In genomic region chr20:62488470-62488869, GRCh38 we compare ENCODE assay signal across 24 cellular contexts. TPM values are rescaled to one million over a fixed set of nuclear protein-coding genes. Genes with fewer than 3 reads are reported as not detected.
"Had no signal": no experiment of that assay in that cellular context is flagged by ENCODE, and none has a peak within 500 bp of the region (broad histone marks: within the 10 kb centered on the region; RNA-seq: fewer than 3 reads in every experiment).

No MANE protein-coding gene starts in this region.

- H3K4me3 ChIP-seq: colonic mucosa, esophagus squamous epithelium, lower lobe of right lung, mucosa of descending colon, prostate gland, skin epidermis, suprapubic skin, transverse colon, vagina had no signal

- H3K4me1 ChIP-seq: colonic mucosa, prostate gland, transverse colon had no signal

- ATAC-seq: lower lobe of right lung; mucosa of descending colon; right cardiac atrium; stimulated activated naive CD8-positive, alpha-beta T cell treated with anti-CD3 and anti-CD28 coated beads, Interleukin-15, amount 100 ng/mL, for 72 hours had no signal

- H3K27ac Mint-ChIP-seq: dendritic cell treated with granulocyte-macrophage colony-stimulating factor and Interleukin-4, amounts not matched to agents 40 ng/mL and 50 ng/mL, for 4 days; nephron progenitor cell had no signal

- H3K36me3 ChIP-seq: colonic mucosa, esophagus squamous epithelium, lower lobe of right lung, prostate gland, suprapubic skin, transverse colon, vagina had no signal

- H3K27ac ChIP-seq: colonic mucosa, lower lobe of right lung, prostate gland, skin epidermis, suprapubic skin, transverse colon, vagina had no signal

- H3K9me3 Mint-ChIP-seq: dendritic cell treated with granulocyte-macrophage colony-stimulating factor and Interleukin-4, amounts not matched to agents 40 ng/mL and 50 ng/mL, for 4 days; nephron progenitor cell; stimulated activated naive CD8-positive, alpha-beta T cell treated with anti-CD3 and anti-CD28 coated beads, Interleukin-15, amount 100 ng/mL, for 72 hours had no signal

- H3K4me3 Mint-ChIP-seq: dendritic cell treated with granulocyte-macrophage colony-stimulating factor and Interleukin-4, amounts not matched to agents 40 ng/mL and 50 ng/mL, for 4 days; naive B cell; nephron progenitor cell; stimulated activated naive CD8-positive, alpha-beta T cell treated with anti-CD3 and anti-CD28 coated beads, Interleukin-15, amount 100 ng/mL, for 72 hours had no signal

- H3K9me3 ChIP-seq: colonic mucosa, esophagus squamous epithelium, lower lobe of right lung, mucosa of descending colon, prostate gland, suprapubic skin, transverse colon, vagina had no signal

- H3K27me3 ChIP-seq: vagina had no signal

- H3K36me3 Mint-ChIP-seq: naive B cell had no signal

- DNase-seq: colonic mucosa; effector memory CD4-positive, alpha-beta T cell; esophagus squamous epithelium; foreskin melanocyte; left ventricle myocardium superior; lower lobe of right lung; mucosa of descending colon; naive B cell; nephron progenitor cell; nucleus accumbens; right cardiac atrium; stimulated activated CD4-positive, alpha-beta T cell treated with anti-CD3 and anti-CD28 coated beads, Interleukin-15, amount 100 ng/mL, for 24 hours; stimulated activated CD4-positive, alpha-beta T cell treated with anti-CD3 and anti-CD28 coated beads, Interleukin-2, amount 100 ng/mL, for 48 hours; stimulated activated naive CD4-positive, alpha-beta T cell; stimulated activated naive CD8-positive, alpha-beta T cell treated with anti-CD3 and anti-CD28 coated beads, Interleukin-15, amount 100 ng/mL, for 72 hours; transverse colon had no signal

RNA-seq across cellular contexts. Expression of gene GATA5, which starts 12.7 kb away (rescaled TPM):
- total RNA-seq: chondrocyte, osteocyte, transverse colon had no signal
- polyA plus RNA-seq: keratinocyte had no signal
